Comparison of ENCODE assay signal across 24 cellular contexts in the genomic region with DNA sequence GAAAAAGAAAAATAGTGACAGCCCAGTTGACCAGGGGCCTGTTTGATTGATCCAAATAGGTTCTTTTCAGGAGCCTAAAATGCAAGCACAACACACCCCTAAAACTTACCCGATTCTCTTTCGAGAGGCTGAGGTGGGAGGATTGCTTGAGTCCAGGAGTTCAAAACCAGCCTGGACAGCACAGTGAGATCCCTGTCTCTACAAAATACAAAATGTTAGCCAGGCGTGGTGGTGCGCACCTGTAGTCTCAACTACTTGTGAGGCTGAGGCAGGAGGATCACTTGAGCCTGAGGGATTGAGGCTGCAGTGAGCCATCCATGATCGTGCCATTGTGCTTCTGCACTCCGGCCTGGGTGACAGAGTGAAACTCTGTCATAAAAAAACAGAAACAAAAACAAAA. TPM values are rescaled to one million over a fixed set of nuclear protein-coding genes. Genes with fewer than 3 reads are reported as not detected.
DNase-seq lines count a peak whose midpoint lies in the region; ATAC-seq and TF ChIP-seq lines count a peak whose summit lies in the region.
"Had no signal": no experiment of that assay in that cellular context is flagged by ENCODE, and none has a peak within 500 bp of the region (broad histone marks: within the 10 kb centered on the region; RNA-seq: fewer than 3 reads in every experiment).

No MANE protein-coding gene starts in this region.

- no peak overlapping the region for H3K4me3 ChIP-seq in BLaER1 treated with 17β-estradiol and CSF1 and Interleukin-3, amounts not matched to agents 10 nM and 100 nM
- H3K4me3 ChIP-seq in CD8-positive, alpha-beta memory T cell (ENCODE audit: low read length), result no peak overlapping the region
- H3K4me3 ChIP-seq in spleen, result no peak overlapping the region
- H3K4me3 ChIP-seq: A549 had no signal

- H3K27ac ChIP-seq in BLaER1 treated with 17β-estradiol and CSF1 and Interleukin-3, amounts not matched to agents 10 nM and 100 nM, result peak overlapping the region in 2 of 11 experiments; percentile 50 to 66; a peak in 3 of 22 replicates
- H3K27ac ChIP-seq in CD8-positive, alpha-beta memory T cell (ENCODE audit: low read depth, low read length), result no peak overlapping the region
- H3K27ac ChIP-seq in spleen, result peak overlapping the region in 5 of 8 donors; percentile 54 to 75 (median 67)
- H3K27ac ChIP-seq: A549, HL-60 had no signal

- H4K20me1 ChIP-seq in BLaER1 treated with 17β-estradiol and CSF1 and Interleukin-3, amounts not matched to agents 10 nM and 100 nM, result peaks cover 0 to 7% (median 0%) of the 10 kb centered on the region in 11 experiments; a peak in 2 of 22 replicates

- H3K4me2 ChIP-seq in BLaER1 treated with 17β-estradiol and CSF1 and Interleukin-3, amounts not matched to agents 10 nM and 100 nM, result peak overlapping the region; percentile 90 to 100 (median 99); a peak in 20 of 22 replicates
- H3K4me2 ChIP-seq: A549, SK-N-SH had no signal

- WGBS in spleen, 5 donors, result 79 to 94% (median 91%) methylated on average over 6 of the region's 6 CpGs

- no peaks in the 10 kb centered on the region for H3K36me3 Mint-ChIP-seq in CD8-positive, alpha-beta memory T cell
- H3K36me3 Mint-ChIP-seq in effector memory CD8-positive, alpha-beta T cell (ENCODE audit: insufficient read depth), result no peaks in the 10 kb centered on the region

- ATAC-seq in effector memory CD8-positive, alpha-beta T cell (replicated peaks), result no peak
- no peak for ATAC-seq in GM19023 (IDR thresholded peaks at IDR 0.05; ENCODE audit: unreplicated experiment)
- ATAC-seq in GM19328 (IDR thresholded peaks at IDR 0.05; ENCODE audit: unreplicated experiment), result no peak
- ATAC-seq in GM18502 (IDR thresholded peaks at IDR 0.05; ENCODE audit: poor library complexity, unreplicated experiment), result no peak
- ATAC-seq: A549, HCT116 had no signal

- H3K4me1 ChIP-seq in BLaER1 treated with 17β-estradiol and CSF1 and Interleukin-3, amounts not matched to agents 10 nM and 100 nM, result peaks cover 28 to 61% (median 51%) of the 10 kb centered on the region in 10 experiments
- peaks cover 18% of the 10 kb centered on the region for H3K4me1 ChIP-seq in CD8-positive, alpha-beta memory T cell (ENCODE audit: insufficient read depth, low read length)
- peaks cover 17 to 49% (median 32%) of the 10 kb centered on the region in 6 donors for H3K4me1 ChIP-seq in spleen

- H3K4me1 Mint-ChIP-seq in CD8-positive, alpha-beta memory T cell, result peaks cover 19 to 35% (median 20%) of the 10 kb centered on the region in 3 donors
- H3K4me1 Mint-ChIP-seq in effector memory CD8-positive, alpha-beta T cell (ENCODE audit: low read depth in 2 of 2), result peaks cover 16 to 20% of the 10 kb centered on the region in 2 donors

- no peak for TF ChIP-seq CTCF in spleen (IDR thresholded peaks at IDR 0.05 in 8 of 11, conservative IDR thresholded peaks at IDR 0.05 in 3 of 11)

- H3K27me3 ChIP-seq in BLaER1 treated with 17β-estradiol and CSF1 and Interleukin-3, amounts not matched to agents 10 nM and 100 nM, result peaks cover 7 to 42% (median 18%) of the 10 kb centered on the region in 11 experiments; a peak in 19 of 22 replicates
- H3K27me3 ChIP-seq in CD8-positive, alpha-beta memory T cell (ENCODE audit: insufficient read depth, low read length, poor library complexity, severe bottlenecking), result no peaks in the 10 kb centered on the region
- peaks cover 0 to 51% (median 11%) of the 10 kb centered on the region in 7 donors for H3K27me3 ChIP-seq in spleen (replicated peaks in 1 of 7)

- no peak for DNase-seq in CD8-positive, alpha-beta memory T cell
- no peak for DNase-seq in effector memory CD8-positive, alpha-beta T cell
- DNase-seq in spleen, result no peak
- DNase-seq: AML-193, NCI-H1092, NCI-H1436, NCI-H187, NCI-H2107, NCI-H524, NCI-H774, SK-N-SH, SW 1271 had no signal

- intact Hi-C loops in spleen (cut with DNase I; ENCODE audit: low total_unique reads), result no loop called here

- POLR2A ChIA-PET in CD8-positive, alpha-beta memory T cell (lab: Charles Lee), result no interaction called here

- H3K27me3 Mint-ChIP-seq in CD8-positive, alpha-beta memory T cell, result peaks cover 0 to 4% of the 10 kb centered on the region in 2 donors
- no peaks in the 10 kb centered on the region for H3K27me3 Mint-ChIP-seq in effector memory CD8-positive, alpha-beta T cell

- H3K4me3 Mint-ChIP-seq in CD8-positive, alpha-beta memory T cell, result peak overlapping the region in 4 of 7 donors; percentile 20 to 59 (median 35)
- peak overlapping the region; percentile 63 to 65 for H3K4me3 Mint-ChIP-seq in effector memory CD8-positive, alpha-beta T cell

- H3K27ac Mint-ChIP-seq in CD8-positive, alpha-beta memory T cell, result peak overlapping the region in 2 of 8 donors; percentile 5 to 6
- H3K27ac Mint-ChIP-seq in effector memory CD8-positive, alpha-beta T cell, result no peak overlapping the region
- H3K27ac Mint-ChIP-seq: IgD-negative memory B cell had no signal

- no peaks in the 10 kb centered on the region for H3K36me3 ChIP-seq in BLaER1 treated with 17β-estradiol and CSF1 and Interleukin-3, amounts not matched to agents 10 nM and 100 nM
- H3K36me3 ChIP-seq in CD8-positive, alpha-beta memory T cell (ENCODE audit: insufficient read depth, low read length), result no peaks in the 10 kb centered on the region
- H3K36me3 ChIP-seq in spleen, result peaks cover 0 to 5% (median 0%) of the 10 kb centered on the region in 6 donors

- TF ChIP-seq POLR2A in spleen (IDR thresholded peaks at IDR 0.05), result no peak

- no peaks in the 10 kb centered on the region for H3K9me3 ChIP-seq in BLaER1 treated with 17β-estradiol and CSF1 and Interleukin-3, amounts not matched to agents 10 nM and 100 nM (replicated peaks in 1 of 11)
- no peaks in the 10 kb centered on the region for H3K9me3 ChIP-seq in CD8-positive, alpha-beta memory T cell (ENCODE audit: low read length)
- H3K9me3 ChIP-seq in spleen, result no peaks in the 10 kb centered on the region
- H3K9me3 ChIP-seq: A549, SK-N-SH had no signal

- CTCF ChIA-PET in CD8-positive, alpha-beta memory T cell (lab: Charles Lee), result no interaction called here

- peak overlapping the region in 4 of 11 experiments; percentile 15 to 64 (median 44); a peak in 1 of 22 replicates for H3K9ac ChIP-seq in BLaER1 treated with 17β-estradiol and CSF1 and Interleukin-3, amounts not matched to agents 10 nM and 100 nM
- H3K9ac ChIP-seq: SK-N-SH had no signal

- H3K9me3 Mint-ChIP-seq in CD8-positive, alpha-beta memory T cell, result no peaks in the 10 kb centered on the region
- H3K9me3 Mint-ChIP-seq in effector memory CD8-positive, alpha-beta T cell, result no peaks in the 10 kb centered on the region
- H3K9me3 Mint-ChIP-seq: IgD-negative memory B cell had no signal

RNA-seq across cellular contexts. Expression of a gene that starts 1.5 kb away (rescaled TPM):
- total RNA-seq in CD8-positive, alpha-beta memory T cell, result under 1 TPM; 0.20 to 0.24 TPM
- polyA plus RNA-seq in CD8-positive, alpha-beta memory T cell, result 3.4 TPM
- 10 to 100 TPM; 15.9 to 48.2 (median 24.1) TPM for total RNA-seq in spleen
- 10 to 100 TPM in 2 of 3 donors, 1 to 10 TPM in 1; 5.7 to 22.8 (median 13.3) TPM for polyA plus RNA-seq in spleen
- total RNA-seq: Daoy, G401, H4 had no signal
- polyA plus RNA-seq: A549, CD14-positive monocyte, SK-N-SH had no signal

RNA-seq across cellular contexts. Expression of a gene that starts 37.1 kb away (rescaled TPM):
- not detected for total RNA-seq in CD8-positive, alpha-beta memory T cell
- polyA plus RNA-seq in CD8-positive, alpha-beta memory T cell, result not detected
- under 1 TPM in 1 of 7 donors, not detected in 6; 0.51 TPM for total RNA-seq in spleen
- under 1 TPM in 1 of 3 donors, not detected in 2; 0.06 TPM for polyA plus RNA-seq in spleen
- total RNA-seq: Daoy, G401, H4 had no signal
- polyA plus RNA-seq: A549, CD14-positive monocyte, IgD-negative memory B cell, SK-N-SH had no signal

RNA-seq across cellular contexts. Expression of a gene that starts 42.8 kb away (rescaled TPM):
- total RNA-seq in CD8-positive, alpha-beta memory T cell, result not detected
- polyA plus RNA-seq in CD8-positive, alpha-beta memory T cell, result not detected
- 1 to 10 TPM in 6 of 7 donors, under 1 TPM in 1; 0.85 to 3.1 (median 2.2) TPM for total RNA-seq in spleen
- polyA plus RNA-seq in spleen, result under 1 TPM; 0.09 to 0.93 (median 0.18) TPM
- total RNA-seq: Daoy, G401, H4 had no signal
- polyA plus RNA-seq: A549, CD14-positive monocyte, IgD-negative memory B cell, SK-N-SH had no signal

RNA-seq across cellular contexts. Expression of a gene that starts 50.5 kb away (rescaled TPM):
- under 1 TPM; 0.35 to 0.37 TPM for total RNA-seq in CD8-positive, alpha-beta memory T cell
- 0.60 TPM for polyA plus RNA-seq in CD8-positive, alpha-beta memory T cell
- total RNA-seq in spleen, result under 1 TPM in 3 of 7 donors, not detected in 4; 0.23 to 0.67 (median 0.29) TPM
- polyA plus RNA-seq in spleen, result under 1 TPM in 2 of 3 donors, not detected in 1; 0.35 to 0.72 TPM
- total RNA-seq: Daoy, G401, H4 had no signal
- polyA plus RNA-seq: A549, CD14-positive monocyte, IgD-negative memory B cell, SK-N-SH had no signal

Comparison
In these comparisons a context has a peak if more than half of its experiments do, and no peak if none do; other contexts are left out.
1. RNA of a gene that starts 1.5 kb away (total RNA-seq): 15.9 to 48.2 TPM in spleen; 0.20 to 0.24 TPM in CD8-positive, alpha-beta memory T cell; every median in the first group is over 10 times any median in the second.